Comparison of ENCODE assay signal across 8 cellular contexts in the genomic region with DNA sequence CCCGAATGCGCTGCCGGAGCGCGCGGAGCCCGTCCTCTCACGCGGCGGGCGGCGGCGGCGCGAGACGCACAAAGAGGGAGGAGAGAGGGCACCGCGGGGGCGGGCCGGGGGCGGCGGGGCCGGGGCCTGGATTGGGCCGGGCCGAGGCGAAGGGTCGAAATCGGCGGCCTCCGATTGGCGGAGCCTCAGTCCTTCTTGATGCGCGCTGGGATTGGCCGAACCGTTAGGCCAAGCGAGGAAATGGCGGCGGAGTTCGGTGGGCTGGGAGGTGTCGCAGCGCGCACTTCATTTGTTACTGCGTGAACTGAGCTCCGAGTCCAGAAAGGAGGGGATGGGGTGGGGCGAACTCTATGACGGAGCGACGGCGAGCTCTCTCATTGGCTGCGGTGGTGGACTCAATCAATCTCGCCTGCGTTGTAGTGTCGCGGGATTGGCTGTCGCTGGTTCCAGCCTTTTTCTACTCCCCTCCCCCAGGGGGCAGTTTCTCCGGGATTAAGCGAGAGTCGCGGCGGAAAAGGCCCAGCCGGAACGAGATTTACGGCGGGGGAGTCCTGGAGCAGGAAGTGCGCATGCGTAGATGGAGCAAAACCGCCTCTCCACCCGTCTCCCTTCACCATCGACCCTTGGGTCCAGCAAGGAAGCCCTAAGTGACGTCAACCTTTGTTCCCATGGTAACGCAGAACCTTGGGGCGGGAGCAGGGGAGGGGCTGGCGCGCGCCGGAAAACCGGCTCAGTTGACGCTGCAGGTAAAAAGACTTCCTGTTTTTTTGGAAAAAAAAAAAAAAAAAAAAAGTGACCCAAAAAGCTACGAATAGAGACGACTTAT. TPM values are rescaled to one million over a fixed set of nuclear protein-coding genes. Genes with fewer than 3 reads are reported as not detected.
DNase-seq lines count a peak whose midpoint lies in the region; ATAC-seq, FAIRE-seq and TF ChIP-seq lines count a peak whose summit lies in the region.

TSS of gene SF1 (minus strand) at position 70 of the 826 bp plus-strand sequence. CDS start 150 bp downstream, outside the sequence.

- peaks cover 0 to 42% (median 35%) of the 10 kb centered on the region in 4 donors for H3K4me1 ChIP-seq in sigmoid colon

- H3K27ac ChIP-seq in brain microvascular endothelial cell (peak within 1 kb of the TSS; percentile 94), sigmoid colon (peak within 1 kb of the TSS; percentile 99 to 100 (median 100))

- intact Hi-C loops in sigmoid colon (cut with DNase I), result loop anchor here (2.0 kb wide), 1 partner anchor 34 kb away; the partner anchor contains the start of gene RASGRP2

- H3K27me3 ChIP-seq in brain microvascular endothelial cell (replicated peaks) (no peaks in the 10 kb centered on the region), sigmoid colon (no peaks in the 10 kb centered on the region)

- FAIRE-seq in TTC549 (lab: Jason Lieb, UNC), result peak; percentile 97

- WGBS in sigmoid colon, 2 donors, result 1% methylated on average over 80 of the region's 80 CpGs

- no peak for TF ChIP-seq CTCF in brain microvascular endothelial cell (IDR thresholded peaks at IDR 0.05; ENCODE audit: low read depth, low read length, missing control alignments)
- TF ChIP-seq CTCF in sigmoid colon (IDR thresholded peaks at IDR 0.05), result no peak

- in situ Hi-C loops in brain microvascular endothelial cell (cut with HindIII; ENCODE audit: low pct_ligation_motif_present, low sequenced_read_pairs), result no loop called here

- H3K36me3 ChIP-seq in brain microvascular endothelial cell (replicated peaks) (peaks cover 35% of the 10 kb centered on the region), sigmoid colon (peaks cover 20 to 30% (median 26%) of the 10 kb centered on the region in 4 donors)

- no peaks in the 10 kb centered on the region for H3K9me3 ChIP-seq in sigmoid colon

- peak; percentile 69 to 91 for TF ChIP-seq POLR2A in sigmoid colon (IDR thresholded peaks at IDR 0.05)

- ATAC-seq in GM18520 (IDR thresholded peaks at IDR 0.05; ENCODE audit: unreplicated experiment) (peak; percentile 68), HG03064 (IDR thresholded peaks at IDR 0.05; ENCODE audit: low read depth, unreplicated experiment) (peak; percentile 77)

- TF ChIP-seq EP300 in sigmoid colon (IDR thresholded peaks at IDR 0.05), result peak in 1 of 4 donors; percentile 20

- H3K4me3 ChIP-seq in brain microvascular endothelial cell (ENCODE audit: low read depth, low read length) (peak within 1 kb of the TSS; percentile 89), sigmoid colon (peak within 1 kb of the TSS; percentile 96 to 99 (median 98))

- DNase-seq in 8988T, result peak; percentile 96
- DNase-seq in NCI-H2107 treated with DMSO at 0.1 percent for 48 hours (lab: John Stamatoyannopoulos, UW; ENCODE audit: unreplicated experiment), result peak; percentile 98
- peak; percentile 100 for DNase-seq in brain microvascular endothelial cell
- DNase-seq in iPS DF 4.7 (ENCODE audit: extremely low read depth, low spot score), result peak; percentile 98
- peak; percentile 100 for DNase-seq in sigmoid colon

RNA-seq across cellular contexts. Expression of gene SF1, which starts in this region (rescaled TPM):
- total RNA-seq in sigmoid colon, result 100 to 1,000 TPM; 185 to 381 (median 294) TPM
- polyA plus RNA-seq in sigmoid colon, result 100 to 1,000 TPM in 1 of 3 donors, 10 to 100 TPM in 2; 36.5 to 126 (median 43.2) TPM

Comparison
In these comparisons a context has a peak if more than half of its experiments do, and no peak if none do; other contexts are left out.
1. Peak in every context shown above with its lines: DNase-seq, ATAC-seq, H3K4me3 ChIP-seq and H3K27ac ChIP-seq.